ENCODE assay signal across 23 cellular contexts in genomic region chrX:68536884-68537283, GRCh38.
"Had no signal": no experiment of that assay in that cellular context is flagged by ENCODE, and none has a peak within 500 bp of the region (broad histone marks: within the 10 kb centered on the region; RNA-seq: fewer than 3 reads in every experiment).

No MANE protein-coding gene starts in this region.

- ATAC-seq: foreskin keratinocyte; gastroesophageal sphincter; heart left ventricle; natural killer cell; psoas muscle; right cardiac atrium; stimulated activated effector memory CD8-positive, alpha-beta T cell treated with anti-CD3 and anti-CD28 coated beads, Interleukin-12 subunit alpha, Interleukin-12 subunit beta, amount 100 ng/mL, for 72 hours had no signal

- H3K36me3 ChIP-seq: colonic mucosa had no signal

- H3K27ac Mint-ChIP-seq: memory B cell; natural killer cell; stimulated activated effector memory CD8-positive, alpha-beta T cell treated with anti-CD3 and anti-CD28 coated beads, Interleukin-12 subunit alpha, Interleukin-12 subunit beta, amount 100 ng/mL, for 72 hours; type B pancreatic cell had no signal

- H3K4me1 Mint-ChIP-seq: memory B cell; natural killer cell; stimulated activated effector memory CD8-positive, alpha-beta T cell treated with anti-CD3 and anti-CD28 coated beads, Interleukin-12 subunit alpha, Interleukin-12 subunit beta, amount 100 ng/mL, for 72 hours had no signal

- DNase-seq: colonic mucosa; dermis blood vessel endothelial cell; effector memory CD4-positive, alpha-beta T cell; foreskin keratinocyte; heart left ventricle; hippocampal formation; natural killer cell; nucleus accumbens; posterior cingulate gyrus; psoas muscle; right cardiac atrium; sigmoid colon; stimulated activated CD4-positive, alpha-beta T cell treated with anti-CD3 and anti-CD28 coated beads, Interleukin-2, amount 100 ng/mL, for 24 hours; stimulated activated CD4-positive, alpha-beta T cell treated with anti-CD3 and anti-CD28 coated beads, Interleukin-4, amount 100 ng/mL, for 24 hours; stimulated activated naive CD4-positive, alpha-beta T cell treated with Interleukin-2 at 50 U/mL for 16 hours; stomach; tibial artery had no signal

- H3K27me3 ChIP-seq: colonic mucosa, esophagus muscularis mucosa, foreskin keratinocyte, gastroesophageal sphincter, sigmoid colon, tibial artery had no signal

- H3K27me3 Mint-ChIP-seq: memory B cell, type B pancreatic cell had no signal

- H3K4me3 Mint-ChIP-seq: memory B cell; natural killer cell; stimulated activated effector memory CD8-positive, alpha-beta T cell treated with anti-CD3 and anti-CD28 coated beads, Interleukin-12 subunit alpha, Interleukin-12 subunit beta, amount 100 ng/mL, for 72 hours; type B pancreatic cell had no signal

- H3K4me1 ChIP-seq: colonic mucosa, esophagus muscularis mucosa, foreskin keratinocyte, gastroesophageal sphincter, heart left ventricle, sigmoid colon, stomach, tibial artery had no signal

- H3K4me3 ChIP-seq: colonic mucosa, esophagus muscularis mucosa, gastroesophageal sphincter, heart left ventricle, lung, psoas muscle, sigmoid colon, stomach, tibial artery had no signal

- H3K27ac ChIP-seq: colonic mucosa, esophagus muscularis mucosa, foreskin keratinocyte, gastroesophageal sphincter, heart left ventricle, psoas muscle, sigmoid colon, stomach, tibial artery had no signal

- H3K9me3 ChIP-seq: colonic mucosa, esophagus muscularis mucosa, gastroesophageal sphincter, heart left ventricle, psoas muscle, sigmoid colon, tibial artery had no signal
